In genomic region chr15:44988870-44989219, GRCh38 we compare ENCODE assay signal across 19 cellular contexts. TPM values are rescaled to one million over a fixed set of nuclear protein-coding genes. Genes with fewer than 3 reads are reported as not detected.
"Had no signal": no experiment of that assay in that cellular context is flagged by ENCODE, and none has a peak within 500 bp of the region (broad histone marks: within the 10 kb centered on the region; RNA-seq: fewer than 3 reads in every experiment).

No MANE protein-coding gene starts in this region.

RNA-seq across cellular contexts. Expression of gene TERB2, which starts 32.4 kb away (rescaled TPM):
- total RNA-seq: kidney epithelial cell, left ventricle myocardium inferior, lower leg skin, lung, mesothelial cell of epicardium, mononuclear cell, occipital lobe, osteocyte, posterior vena cava, pulmonary artery endothelial cell, renal cortical epithelial cell, right atrium auricular region, skeletal muscle tissue, smooth muscle cell, temporal lobe, tibial nerve, ureter, uterus had no signal
- polyA plus RNA-seq: lung, smooth muscle cell, thymus had no signal
